In genomic region chr6:166775180-166775922, GRCh38 we compare ENCODE assay signal across 7 cellular contexts.
DNase-seq lines count a peak whose midpoint lies in the region; ATAC-seq and TF ChIP-seq lines count a peak whose summit lies in the region.

No MANE protein-coding gene starts in this region.

- peak; percentile 81 for TF ChIP-seq CTCF in GM12874 (IDR thresholded peaks at IDR 0.05; ENCODE audit: insufficient read depth, low read depth, low read length)
- peak; percentile 82 for TF ChIP-seq CTCF in foreskin fibroblast (IDR thresholded peaks at IDR 0.05; ENCODE audit: low read depth, low read length)
- no peak for TF ChIP-seq CTCF in omental fat pad (IDR thresholded peaks at IDR 0.05)
- TF ChIP-seq CTCF in upper lobe of left lung (IDR thresholded peaks at IDR 0.05), result peak; percentile 33 to 86 (median 64)

- no peak for TF ChIP-seq EP300 in upper lobe of left lung (IDR thresholded peaks at IDR 0.05)

- H3K27ac ChIP-seq in upper lobe of left lung, result no peak overlapping the region

- no peaks in the 10 kb centered on the region for H3K36me3 ChIP-seq in upper lobe of left lung

- no peak for TF ChIP-seq POLR2A in upper lobe of left lung (IDR thresholded peaks at IDR 0.05)

- H3K4me3 ChIP-seq in foreskin fibroblast (ENCODE audit: low read depth in 1 of 2, low read length in 2 of 2) (no peak overlapping the region), upper lobe of left lung (no peak overlapping the region)

- H3K27ac Mint-ChIP-seq in activated T-helper 17 cell treated with anti-CD3 and anti-CD28 coated beads, Interleukin-2, amount 50 U/mL, for 72 hours, result no peak overlapping the region

- no peaks in the 10 kb centered on the region for H3K9me3 ChIP-seq in upper lobe of left lung

- DNase-seq in HuH-7.5 (ENCODE audit: low spot score) (peak; percentile 55), RKO (ENCODE audit: low spot score) (peak; percentile 70), foreskin fibroblast (peak; percentile 53 to 89), omental fat pad (ENCODE audit: low spot score) (no peak), upper lobe of left lung (peak in 1 of 2 donors; percentile 52)

- no peak overlapping the region for H3K4me3 Mint-ChIP-seq in activated T-helper 17 cell treated with anti-CD3 and anti-CD28 coated beads, Interleukin-2, amount 50 U/mL, for 72 hours

- WGBS in upper lobe of left lung, 2 donors, result 45 to 49% methylated on average over 24 of the region's 24 CpGs

- H3K27me3 ChIP-seq in upper lobe of left lung, result no peaks in the 10 kb centered on the region

- H3K36me3 Mint-ChIP-seq in activated T-helper 17 cell treated with anti-CD3 and anti-CD28 coated beads, Interleukin-2, amount 50 U/mL, for 72 hours (ENCODE audit: low read depth), result no peaks in the 10 kb centered on the region

- no peaks in the 10 kb centered on the region for H3K4me1 Mint-ChIP-seq in activated T-helper 17 cell treated with anti-CD3 and anti-CD28 coated beads, Interleukin-2, amount 50 U/mL, for 72 hours

- H3K4me1 ChIP-seq in upper lobe of left lung, result peaks cover 0 to 8% (median 0%) of the 10 kb centered on the region in 4 donors

- H3K9me3 Mint-ChIP-seq in activated T-helper 17 cell treated with anti-CD3 and anti-CD28 coated beads, Interleukin-2, amount 50 U/mL, for 72 hours, result no peaks in the 10 kb centered on the region

- peak; percentile 76 for ATAC-seq in activated T-helper 17 cell treated with anti-CD3 and anti-CD28 coated beads, Interleukin-2, amount 50 U/mL, for 72 hours (replicated peaks)
- ATAC-seq in omental fat pad (ENCODE audit: low FRiP score) (peak; percentile 57), upper lobe of left lung (ENCODE audit: low FRiP score in 2 of 2) (peak; percentile 72 to 85)

- H3K27me3 Mint-ChIP-seq in activated T-helper 17 cell treated with anti-CD3 and anti-CD28 coated beads, Interleukin-2, amount 50 U/mL, for 72 hours, result no peaks in the 10 kb centered on the region

Comparison
In these comparisons a context has a peak if more than half of its experiments do, and no peak if none do; other contexts are left out.
1. CTCF ChIP-seq: peak in GM12874 (single experiment), foreskin fibroblast (single experiment) and upper lobe of left lung (6 of 6); none in omental fat pad (0 of 3).
2. Peak in every context shown above with its lines, with median percentiles within 50 percentile points of each other: ATAC-seq.